Comparison of ENCODE assay signal across 9 cellular contexts in the genomic region with DNA sequence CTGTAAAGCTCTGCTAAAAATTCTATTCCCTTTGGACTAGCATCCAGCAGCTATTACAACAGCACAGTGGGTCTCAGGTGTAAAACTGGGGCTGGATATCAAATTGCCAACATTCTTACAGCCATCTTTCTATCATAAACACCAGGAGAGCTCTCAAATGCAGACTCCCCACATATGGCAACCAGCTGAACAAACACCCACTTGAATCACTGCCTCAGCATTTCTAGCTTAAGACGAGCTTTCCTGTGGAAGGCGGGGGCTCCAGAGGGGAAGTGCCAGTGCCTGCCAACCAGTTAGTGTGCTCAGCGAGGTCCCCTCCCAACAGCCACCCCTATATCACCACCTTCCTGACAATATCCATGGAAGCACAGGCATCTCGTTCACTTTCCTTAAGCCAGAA.
A peak's percentile ranks its signal among the peaks of the same experiment; 100 is the strongest.
DNase-seq lines count a peak whose midpoint lies in the region; ATAC-seq and FAIRE-seq lines count a peak whose summit lies in the region.
"Had no signal": no experiment of that assay in that cellular context is flagged by ENCODE, and none has a peak within 500 bp of the region (broad histone marks: within the 10 kb centered on the region; RNA-seq: fewer than 3 reads in every experiment).

No MANE protein-coding gene starts in this region.

- DNase-seq in Ammon's horn (ENCODE audit: low spot score) (peak; percentile 59), NCI-H1436 treated with DMSO at 0.1 percent for 48 hours (lab: John Stamatoyannopoulos, UW) (peak; percentile 17), astrocyte of the hippocampus (ENCODE audit: low read depth, low spot score) (peak; percentile 25), medulla oblongata (ENCODE audit: extremely low spot score) (peak; percentile 29), SKM-1 treated with dmso at 0.1 percent for 144 hours (lab: John Stamatoyannopoulos, UW; ENCODE audit: unreplicated experiment) (no peak), urothelium cell line (ENCODE audit: low spot score) (no peak), mucosa of gallbladder (ENCODE audit: low spot score) (no peak)
- DNase-seq: activated gamma-delta T cell treated with Interleukin-2 at 50 U/mL for 16 hours had no signal

- FAIRE-seq in urothelium cell line (lab: Jason Lieb, UNC): no peak

- ATAC-seq in HG02571 (IDR thresholded peaks at IDR 0.05; ENCODE audit: unreplicated experiment): no peak

Comparison
In these comparisons a context has a peak if more than half of its experiments do, and no peak if none do; other contexts are left out.
1. DNase-seq: peak in Ammon's horn (single experiment), NCI-H1436 treated with DMSO at 0.1 percent for 48 hours (single experiment), astrocyte of the hippocampus (single experiment) and medulla oblongata (single experiment); none in SKM-1 treated with dmso at 0.1 percent for 144 hours (single experiment), urothelium cell line (single experiment) and mucosa of gallbladder (single experiment).